11 cellular contexts compared by ENCODE assay signal in the genomic region with DNA sequence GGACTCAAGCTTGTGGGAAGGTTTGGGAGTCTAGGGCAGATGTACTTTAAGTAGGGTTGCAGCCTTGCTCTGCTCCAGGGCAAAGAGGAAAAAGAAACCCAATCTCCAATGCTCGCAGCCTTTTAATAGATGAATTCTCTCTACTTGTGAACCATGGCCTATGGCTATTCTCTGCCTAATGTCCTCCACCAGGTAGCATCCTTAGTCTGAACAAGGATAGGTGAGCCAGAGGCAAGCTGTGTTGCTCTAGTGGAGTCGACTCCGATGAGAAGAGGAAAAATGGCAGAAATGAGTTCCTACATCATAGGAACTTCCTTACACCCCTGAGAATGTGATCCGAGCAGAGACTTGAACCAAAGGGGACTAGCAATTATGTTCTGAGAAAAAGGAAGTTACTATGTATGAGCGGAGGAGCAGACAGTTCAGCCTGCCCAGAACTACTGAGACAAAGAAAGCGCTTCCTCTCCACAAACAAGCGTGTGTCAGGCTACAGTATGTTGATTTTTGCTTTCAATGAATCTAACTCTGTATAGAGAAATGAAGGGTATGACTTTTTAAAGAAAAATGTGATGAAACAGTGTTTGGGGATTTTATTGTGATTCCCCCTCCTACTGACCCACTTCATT.
A peak's percentile ranks its signal among the peaks of the same experiment; 100 is the strongest.
DNase-seq lines count a peak whose midpoint lies in the region; ATAC-seq and TF ChIP-seq lines count a peak whose summit lies in the region.
"Had no signal": no experiment of that assay in that cellular context is flagged by ENCODE, and none has a peak within 500 bp of the region (broad histone marks: within the 10 kb centered on the region; RNA-seq: fewer than 3 reads in every experiment).

No MANE protein-coding gene starts in this region.

- DNase-seq in GM13977 (ENCODE audit: low spot score) (peak; percentile 23), germinal center (ENCODE audit: low spot score) (peak; percentile 25), NCI-H2227 (lab: John Stamatoyannopoulos, UW; ENCODE audit: unreplicated experiment) (no peak), COLO668 (lab: John Stamatoyannopoulos, UW; ENCODE audit: unreplicated experiment) (no peak), amygdala (lab: John Stamatoyannopoulos, UW) (no peak)
- no peak for DNase-seq in stimulated activated naive CD4-positive, alpha-beta T cell (lab: John Stamatoyannopoulos, UW)
- DNase-seq: activated naive CD8-positive, alpha-beta T cell treated with anti-CD3 and anti-CD28 coated beads, Interleukin-2, amount 50 U/mL, for 24 hours; stomach had no signal

- no peak for TF ChIP-seq CTCF in GM13977 (IDR thresholded peaks at IDR 0.05; ENCODE audit: extremely low read depth, insufficient read depth, missing control alignments)

- ATAC-seq in GM21576 (IDR thresholded peaks at IDR 0.05; ENCODE audit: unreplicated experiment) (peak; percentile 84), HG03558 (IDR thresholded peaks at IDR 0.05; ENCODE audit: extremely low read depth, unreplicated experiment) (peak; percentile 42)
- ATAC-seq: activated naive CD8-positive, alpha-beta T cell treated with anti-CD3 and anti-CD28 coated beads, Interleukin-2, amount 50 U/mL, for 24 hours; gastroesophageal sphincter had no signal

- in situ Hi-C loops in GM13977 (cut with MboI; ENCODE audit: low pct_unique_long_range_greater_than_20kb, low sequenced_read_pairs, unreplicated experiment) = no loop called here

Comparison
In these comparisons a context has a peak if more than half of its experiments do, and no peak if none do; other contexts are left out.
1. DNase-seq: peak in GM13977 (single experiment) and germinal center (single experiment); none in NCI-H2227 (single experiment), COLO668 (single experiment), stimulated activated naive CD4-positive, alpha-beta T cell (0 of 6) and amygdala (0 of 56).